Comparison of ENCODE assay signal across 14 cellular contexts in genomic region chr3:160667452-160667851, GRCh38. TPM values are rescaled to one million over a fixed set of nuclear protein-coding genes. Genes with fewer than 3 reads are reported as not detected.
DNase-seq lines count a peak whose midpoint lies in the region; ATAC-seq, FAIRE-seq and TF ChIP-seq lines count a peak whose summit lies in the region.
"Had no signal": no experiment of that assay in that cellular context is flagged by ENCODE, and none has a peak within 500 bp of the region (broad histone marks: within the 10 kb centered on the region; RNA-seq: fewer than 3 reads in every experiment).

No MANE protein-coding gene starts in this region.

- no peak overlapping the region for H3K4me3 ChIP-seq in A549
- H3K4me3 ChIP-seq in HEK293 (ENCODE audit: low read depth, low read length), result no peak overlapping the region
- H3K4me3 ChIP-seq in adipocyte (ENCODE audit: low read length), result no peak overlapping the region
- no peak overlapping the region for H3K4me3 ChIP-seq in keratinocyte (ENCODE audit: control insufficient read depth in 2 of 3, extremely low read depth in 1 of 3, insufficient read depth in 2 of 3, low read depth in 1 of 3, low read length in 3 of 3)
- H3K4me3 ChIP-seq: right lobe of liver had no signal

- no peaks in the 10 kb centered on the region for H3K36me3 ChIP-seq in HEK293 (ENCODE audit: control insufficient read depth in 2 of 2, insufficient read depth in 1 of 2, low read length in 2 of 2)
- H3K36me3 ChIP-seq in adipocyte (ENCODE audit: control insufficient read depth, insufficient read depth, low read length, severe bottlenecking), result no peaks in the 10 kb centered on the region
- no peaks in the 10 kb centered on the region for H3K36me3 ChIP-seq in keratinocyte (ENCODE audit: control insufficient read depth in 2 of 2, extremely low read depth in 1 of 2, insufficient read depth in 2 of 2, low read length in 2 of 2)
- H3K36me3 ChIP-seq: right lobe of liver had no signal

- peak; percentile 83 to 90 for ATAC-seq in A549

- H3K4me2 ChIP-seq in A549 (peak overlapping the region; percentile 41), keratinocyte (ENCODE audit: control insufficient read depth, extremely low read depth, insufficient read depth, low read depth, low read length) (no peak overlapping the region)

- TF ChIP-seq RAD21 in A549 (conservative IDR thresholded peaks at IDR 0.05 in 1 of 2, IDR thresholded peaks at IDR 0.05 in 1 of 2), result no peak

- CTCF ChIA-PET in A549 (lab: Yijun Ruan, JAX), result interaction anchor here (1.8 kb wide), 1 partner anchor 20 kb away, joined by 6 read pairs; no protein-coding TSS in a partner anchor
- CTCF ChIA-PET in HEK293 (lab: Yijun Ruan, JAX), result interaction anchor here (0.6 kb wide), 1 partner anchor 274 kb away, joined by 4 read pairs; no protein-coding TSS in a partner anchor

- peaks cover 7% of the 10 kb centered on the region for H3K4me1 Mint-ChIP-seq in type B pancreatic cell (ENCODE audit: unreplicated experiment)
- H3K4me1 Mint-ChIP-seq: activated naive CD8-positive, alpha-beta T cell treated with anti-CD3 and anti-CD28 coated beads, Interleukin-2, amount 10 ng/mL, durations not matched to agents 7 days and 5 days had no signal

- no peak for TF ChIP-seq EP300 in A549 (IDR thresholded peaks at IDR 0.05)

- H3K9me3 Mint-ChIP-seq in type B pancreatic cell, result peaks cover 4% of the 10 kb centered on the region
- H3K9me3 Mint-ChIP-seq: activated naive CD8-positive, alpha-beta T cell treated with anti-CD3 and anti-CD28 coated beads, Interleukin-2, amount 10 ng/mL, durations not matched to agents 7 days and 5 days had no signal

- DNase-seq in A549 (ENCODE audit: low read depth in 1 of 2, low spot score in 1 of 2) (peak; percentile 21 to 69), adipocyte (ENCODE audit: low read depth) (peak; percentile 12), keratinocyte (ENCODE audit: low read depth, low spot score) (peak; percentile 13), T-helper 2 cell (no peak), GM19239 (ENCODE audit: insufficient read length, low spot score) (no peak), type B pancreatic cell (ENCODE audit: extremely low spot score, unreplicated experiment) (no peak), hippocampal formation (lab: John Stamatoyannopoulos, UW) (no peak)
- DNase-seq: activated naive CD8-positive, alpha-beta T cell treated with anti-CD3 and anti-CD28 coated beads, Interleukin-2, amount 10 ng/mL, durations not matched to agents 7 days and 5 days; effector memory CD4-positive, alpha-beta T cell; NCI-H2227 treated with DMSO at 0.1 percent for 48 hours had no signal

- no peaks in the 10 kb centered on the region for H4K20me1 ChIP-seq in keratinocyte (ENCODE audit: control insufficient read depth, extremely low read depth, insufficient read depth, low read length)

- no peak overlapping the region for H3K4me3 Mint-ChIP-seq in type B pancreatic cell
- H3K4me3 Mint-ChIP-seq: activated naive CD8-positive, alpha-beta T cell treated with anti-CD3 and anti-CD28 coated beads, Interleukin-2, amount 10 ng/mL, durations not matched to agents 7 days and 5 days had no signal

- H3K27ac Mint-ChIP-seq in type B pancreatic cell, result no peak overlapping the region
- H3K27ac Mint-ChIP-seq: activated naive CD8-positive, alpha-beta T cell treated with anti-CD3 and anti-CD28 coated beads, Interleukin-2, amount 10 ng/mL, durations not matched to agents 7 days and 5 days had no signal

- H3K9ac ChIP-seq in adipocyte (ENCODE audit: low read length) (no peak overlapping the region), keratinocyte (ENCODE audit: control insufficient read depth, extremely low read depth, insufficient read depth, low read length) (no peak overlapping the region)

- H3K27me3 ChIP-seq in adipocyte (replicated peaks; ENCODE audit: control insufficient read depth, insufficient read depth, low read length) (no peaks in the 10 kb centered on the region), keratinocyte (ENCODE audit: control insufficient read depth, extremely low read depth, insufficient read depth, low read length) (no peaks in the 10 kb centered on the region)
- H3K27me3 ChIP-seq: right lobe of liver had no signal

- H3K4me1 ChIP-seq in A549 (peaks cover 34% of the 10 kb centered on the region), HEK293 (ENCODE audit: control insufficient read depth, insufficient read depth, low read length) (peaks cover 11% of the 10 kb centered on the region; the same call in 1 of the 2 replicates), adipocyte (ENCODE audit: control insufficient read depth, insufficient read depth, low read length) (no peaks in the 10 kb centered on the region), keratinocyte (ENCODE audit: control insufficient read depth, extremely low read depth, insufficient read depth, low read length) (peaks cover 13% of the 10 kb centered on the region)

- no peak for FAIRE-seq in A549 (lab: Jason Lieb, UNC)
- FAIRE-seq in keratinocyte (lab: Jason Lieb, UNC), result peak; percentile 52
- no peak for FAIRE-seq in GM19239 (lab: Jason Lieb, UNC)
- FAIRE-seq: G401.6, TTC549 had no signal

- POLR2A ChIA-PET in A549 (lab: Yijun Ruan, JAX), result no interaction called here
- POLR2A ChIA-PET in HEK293 (lab: Yijun Ruan, JAX), result no interaction called here

- no peaks in the 10 kb centered on the region for H3K79me2 ChIP-seq in keratinocyte (ENCODE audit: control insufficient read depth, insufficient read depth, low read length)

- H3K36me3 Mint-ChIP-seq in type B pancreatic cell, result no peaks in the 10 kb centered on the region
- H3K36me3 Mint-ChIP-seq: activated naive CD8-positive, alpha-beta T cell treated with anti-CD3 and anti-CD28 coated beads, Interleukin-2, amount 10 ng/mL, durations not matched to agents 7 days and 5 days had no signal

- no peaks in the 10 kb centered on the region for H3K9me1 ChIP-seq in keratinocyte (ENCODE audit: control insufficient read depth, extremely low read depth, insufficient read depth, low read length)

- H3K27ac ChIP-seq in A549 (peak overlapping the region; percentile 36 to 42; a peak in 2 of 6 replicates), HEK293 (ENCODE audit: extremely low read depth, low read depth, low read length) (no peak overlapping the region), keratinocyte (ENCODE audit: control insufficient read depth, insufficient read depth, low read length) (no peak overlapping the region)
- H3K27ac ChIP-seq: right lobe of liver had no signal

- dilution Hi-C loops in keratinocyte (cut with MboI; ENCODE audit: extremely low pct_ligation_motif_present, low sequenced_read_pairs), result no loop called here

- H3K27me3 Mint-ChIP-seq in type B pancreatic cell, result no peaks in the 10 kb centered on the region

- no peak for TF ChIP-seq CTCF in A549 (IDR thresholded peaks at IDR 0.05)
- TF ChIP-seq CTCF in HEK293 (tag by site-specific recombination; IDR thresholded peaks at IDR 0.05), result no peak
- no peak for TF ChIP-seq CTCF in keratinocyte (optimal IDR thresholded peaks at IDR 0.05 in 1 of 3, IDR thresholded peaks at IDR 0.05 in 1 of 3, conservative IDR thresholded peaks at IDR 0.05 in 1 of 3; ENCODE audit: extremely low read depth in 1 of 3, insufficient read depth in 2 of 3, low read length in 3 of 3)
- no peak for TF ChIP-seq CTCF in type B pancreatic cell (conservative IDR thresholded peaks at IDR 0.05)

- H3K9me3 ChIP-seq in A549 (no peaks in the 10 kb centered on the region), HEK293 (ENCODE audit: control insufficient read depth, insufficient read depth, low read depth, low read length) (no peaks in the 10 kb centered on the region), adipocyte (ENCODE audit: control insufficient read depth, low read length) (no peaks in the 10 kb centered on the region), keratinocyte (ENCODE audit: control insufficient read depth, low read depth, low read length) (no peaks in the 10 kb centered on the region)
- H3K9me3 ChIP-seq: right lobe of liver had no signal

- no peak overlapping the region for H2AFZ ChIP-seq in keratinocyte (ENCODE audit: control insufficient read depth, low read length)

- TF ChIP-seq POLR2A in A549 (IDR thresholded peaks at IDR 0.05; ENCODE audit: low read length), result no peak

TF ChIP-seq in A549, 52 proteins besides CTCF, POLR2A, EP300 and RAD21 (continues in another document):
- TF ChIP-seq FOSL2 (IDR thresholded peaks at IDR 0.05) (peak; percentile 84), FOSL2 (CRISPR knock-in tag; IDR thresholded peaks at IDR 0.05) (peak; percentile 86), JUNB (IDR thresholded peaks at IDR 0.05) (peak; percentile 67), ZSCAN20 (CRISPR knock-in tag; IDR thresholded peaks at IDR 0.05) (no peak), EHF (CRISPR knock-in tag; IDR thresholded peaks at IDR 0.05) (no peak), GATA3 (IDR thresholded peaks at IDR 0.05; ENCODE audit: borderline replicate concordance) (0 out of 2 replicates have a peak, but pooled peaks have one; percentile 20)

TF ChIP-seq in HEK293, 187 proteins besides CTCF, POLR2A, EP300 and RAD21 (continues in another document):
- TF ChIP-seq ZSCAN30 (tag by site-specific recombination; IDR thresholded peaks at IDR 0.05), result 0 out of 2 replicates have a peak, but pooled peaks have one; percentile 12
- TF ChIP-seq WT1 (tag by site-specific recombination; IDR thresholded peaks at IDR 0.05), result peak; percentile 72
- no peak for TF ChIP-seq ZNF404 (tag by site-specific recombination; IDR thresholded peaks at IDR 0.05)
- no peak for TF ChIP-seq FEZF1 (tag by site-specific recombination; IDR thresholded peaks at IDR 0.05)
- no peak for TF ChIP-seq ZNF248 (tag by site-specific recombination; IDR thresholded peaks at IDR 0.05)
- TF ChIP-seq ZNF777 (tag by site-specific recombination; IDR thresholded peaks at IDR 0.05; ENCODE audit: borderline replicate concordance), result no peak
- TF ChIP-seq EGR2 (tag by site-specific recombination; IDR thresholded peaks at IDR 0.05; ENCODE audit: low read depth), result no peak
- no peak for TF ChIP-seq ZNF621 (tag by site-specific recombination; IDR thresholded peaks at IDR 0.05)

RNA-seq across cellular contexts. Expression of gene ARL14, which starts 9.5 kb away (rescaled TPM):
- polyA plus RNA-seq in A549 (2011; rRNA removed), result 0.44 and 0.48 TPM in 2 replicates
- polyA plus RNA-seq in A549 (2012; cell fraction: cytosol; rRNA removed), result 0.17 and 0.27 TPM in 2 replicates
- 0.09 and 0.10 TPM in 2 replicates for polyA plus RNA-seq in A549 (2012; cell fraction: nucleus; rRNA removed)
- 0.14 to 0.37 TPM (median 0.24 TPM) in 3 replicates for polyA plus RNA-seq in A549 (2017; fragmentation: RNase III; extraction: RNeasy Plus Mini Kit Qiagen cat#74134 plus additional on column Dnase treatment)
- 0.33 TPM in 1 of 2 replicates, not detected in the other for polyA minus RNA-seq in A549 (2011; rRNA and poly(A)+ RNA removed)
- polyA plus RNA-seq in keratinocyte, result 0.76 to 2.4 TPM (median 1.6 TPM) in 3 replicates
- polyA plus RNA-seq in keratinocyte (2011; ENCODE audit: low read depth), result 0.69 TPM
- polyA plus RNA-seq in keratinocyte (2011; cell fraction: cytosol; rRNA removed), result 0.92 and 1.3 TPM in 2 replicates
- 2.6 and 3.3 TPM in 2 replicates for polyA plus RNA-seq in keratinocyte (2011; cell fraction: nucleus; rRNA removed)
- 0.22 and 1.1 TPM in 2 replicates for polyA plus RNA-seq in keratinocyte (2012; ENCODE audit: low replicate concordance)
- polyA minus RNA-seq in keratinocyte, result 0.16 to 0.70 TPM in 2 of 3 replicates, not detected in the other
- polyA minus RNA-seq in keratinocyte (2011; cell fraction: cytosol; rRNA and poly(A)+ RNA removed), result not detected
- polyA minus RNA-seq in keratinocyte (2011; cell fraction: nucleus; rRNA and poly(A)+ RNA removed), result 0.74 TPM in 1 of 2 replicates, not detected in the other
- total RNA-seq in type B pancreatic cell (ENCODE audit: low replicate concordance), result 0.53 and 1.9 TPM in 2 replicates
- total RNA-seq: activated naive CD8-positive, alpha-beta T cell treated with anti-CD3 and anti-CD28 coated beads, Interleukin-2, amount 10 ng/mL, durations not matched to agents 7 days and 5 days had no signal

Comparison
In these comparisons a context has a peak if more than half of its experiments do, and no peak if none do; other contexts are left out.
1. DNase-seq: peak in A549 (2 of 2), adipocyte (single experiment) and keratinocyte (single experiment); none in T-helper 2 cell (0 of 5), GM19239 (single experiment), type B pancreatic cell (single experiment) and hippocampal formation (0 of 2).
2. H3K27ac ChIP-seq: peak in A549 (2 of 2); none in HEK293 (single experiment) and keratinocyte (single experiment).